9 cellular contexts compared by ENCODE assay signal in genomic region chr12:106583578-106584103, GRCh38. TPM values are rescaled to one million over a fixed set of nuclear protein-coding genes. Genes with fewer than 3 reads are reported as not detected.
A peak's percentile ranks its signal among the peaks of the same experiment; 100 is the strongest.
DNase-seq lines count a peak whose midpoint lies in the region; ATAC-seq, FAIRE-seq and TF ChIP-seq lines count a peak whose summit lies in the region.
"Had no signal": no experiment of that assay in that cellular context is flagged by ENCODE, and none has a peak within 500 bp of the region (broad histone marks: within the 10 kb centered on the region; RNA-seq: fewer than 3 reads in every experiment).

No MANE protein-coding gene starts in this region.

- H3K4me3 ChIP-seq in left ventricle myocardium inferior (peak overlapping the region; percentile 61), astrocyte (ENCODE audit: insufficient read depth, low read depth, low read length) (peak overlapping the region; percentile 33), upper lobe of left lung (peak overlapping the region in 3 of 4 donors; percentile 21 to 42 (median 30)), Karpas-422 (ENCODE audit: low read length) (no peak overlapping the region)

- H3K9me2 ChIP-seq in Karpas-422 (replicated peaks; ENCODE audit: insufficient read depth, low read length): no peaks in the 10 kb centered on the region

- H3K27me3 Mint-ChIP-seq in astrocyte (ENCODE audit: low read depth, unreplicated experiment): peaks cover 87% of the 10 kb centered on the region

- TF ChIP-seq EP300 in upper lobe of left lung (IDR thresholded peaks at IDR 0.05): no peak

- H3K36me3 ChIP-seq in left ventricle myocardium inferior (no peaks in the 10 kb centered on the region), astrocyte (ENCODE audit: insufficient read depth, low read length) (no peaks in the 10 kb centered on the region), upper lobe of left lung (no peaks in the 10 kb centered on the region), Karpas-422 (ENCODE audit: insufficient read depth, low read length) (no peaks in the 10 kb centered on the region)

- H3K9me3 ChIP-seq in left ventricle myocardium inferior (replicated peaks) (no peaks in the 10 kb centered on the region), astrocyte (ENCODE audit: insufficient read depth, low read depth, low read length) (no peaks in the 10 kb centered on the region), upper lobe of left lung (no peaks in the 10 kb centered on the region), Karpas-422 (ENCODE audit: low read length) (no peaks in the 10 kb centered on the region)

- no peak for DNase-seq in left ventricle myocardium inferior
- no peak for DNase-seq in cardiac septum (ENCODE audit: low spot score)
- no peak for DNase-seq in astrocyte (ENCODE audit: low read depth)
- DNase-seq in left kidney (ENCODE audit: low read depth, low spot score): peak; percentile 70
- DNase-seq in upper lobe of left lung: peak in 1 of 2 donors; percentile 84
- no peak for DNase-seq in Karpas-422

- peak overlapping the region; percentile 71 for H3K4me3 Mint-ChIP-seq in astrocyte (ENCODE audit: unreplicated experiment)
- H3K4me3 Mint-ChIP-seq: dendritic cell treated with granulocyte-macrophage colony-stimulating factor and Interleukin-4, amounts not matched to agents 40 ng/mL and 50 ng/mL, for 4 days had no signal

- TF ChIP-seq CTCF in left ventricle myocardium inferior (IDR thresholded peaks at IDR 0.05; ENCODE audit: borderline replicate concordance): no peak
- no peak for TF ChIP-seq CTCF in astrocyte (IDR thresholded peaks at IDR 0.05; ENCODE audit: insufficient read depth, low read depth, low read length)
- TF ChIP-seq CTCF in upper lobe of left lung (IDR thresholded peaks at IDR 0.05): no peak

- H2AFZ ChIP-seq in astrocyte (ENCODE audit: low read depth, low read length) (no peak overlapping the region), Karpas-422 (ENCODE audit: low read length) (no peak overlapping the region)

- H3K79me2 ChIP-seq in astrocyte (ENCODE audit: insufficient read depth, low read length) (no peaks in the 10 kb centered on the region), Karpas-422 (ENCODE audit: low read length) (no peaks in the 10 kb centered on the region)

- H3K36me3 Mint-ChIP-seq in astrocyte (ENCODE audit: low read depth, unreplicated experiment): peaks cover 4% of the 10 kb centered on the region

- no peak for ATAC-seq in upper lobe of left lung (ENCODE audit: low FRiP score in 2 of 2)
- no peak for ATAC-seq in GM19351 (IDR thresholded peaks at IDR 0.05; ENCODE audit: unreplicated experiment)
- ATAC-seq in GM21717 (IDR thresholded peaks at IDR 0.05; ENCODE audit: unreplicated experiment): no peak

- peaks cover 16% of the 10 kb centered on the region for H4K20me1 ChIP-seq in astrocyte (ENCODE audit: insufficient read depth, low read length)
- H4K20me1 ChIP-seq in Karpas-422 (ENCODE audit: insufficient read depth, low read depth, low read length): no peaks in the 10 kb centered on the region

- 3% methylated on average over 30 to 50 of the region's 50 CpGs for WGBS in upper lobe of left lung, 2 donors

- peak overlapping the region; percentile 81 for H3K4me2 ChIP-seq in astrocyte (ENCODE audit: low read length)
- H3K4me2 ChIP-seq in Karpas-422 (ENCODE audit: low read depth, low read length, poor library complexity, severe bottlenecking): no peak overlapping the region

- FAIRE-seq in astrocyte (lab: Jason Lieb, UNC): no peak

- peaks cover 9% of the 10 kb centered on the region for H3K9me3 Mint-ChIP-seq in astrocyte (ENCODE audit: unreplicated experiment)
- H3K9me3 Mint-ChIP-seq: dendritic cell treated with granulocyte-macrophage colony-stimulating factor and Interleukin-4, amounts not matched to agents 40 ng/mL and 50 ng/mL, for 4 days had no signal

- intact Hi-C loops in left ventricle myocardium inferior (cut with micrococcal nuclease) (no loop called here), cardiac septum (cut with DNase I) (no loop called here)

- TF ChIP-seq POLR2A in upper lobe of left lung (IDR thresholded peaks at IDR 0.05): no peak

- H3K4me1 ChIP-seq in left ventricle myocardium inferior: peaks cover 73% of the 10 kb centered on the region
- H3K4me1 ChIP-seq in astrocyte (ENCODE audit: insufficient read depth, low read length): peaks cover 10% of the 10 kb centered on the region
- peaks cover 17 to 65% (median 40%) of the 10 kb centered on the region in 4 donors for H3K4me1 ChIP-seq in upper lobe of left lung
- H3K4me1 ChIP-seq in Karpas-422 (ENCODE audit: low read length): no peaks in the 10 kb centered on the region

- no peak overlapping the region for H3K9ac ChIP-seq in astrocyte (ENCODE audit: low read length)
- H3K9ac ChIP-seq in Karpas-422 (ENCODE audit: low read length): no peak overlapping the region

- H3K27ac ChIP-seq in left ventricle myocardium inferior (replicated peaks): no peak overlapping the region
- H3K27ac ChIP-seq in astrocyte (ENCODE audit: low read depth, low read length): no peak overlapping the region
- H3K27ac ChIP-seq in upper lobe of left lung: no peak overlapping the region
- H3K27ac ChIP-seq in Karpas-422 (ENCODE audit: low read length): no peak overlapping the region

- no peak overlapping the region for H3K27ac Mint-ChIP-seq in astrocyte (ENCODE audit: unreplicated experiment)
- H3K27ac Mint-ChIP-seq: dendritic cell treated with granulocyte-macrophage colony-stimulating factor and Interleukin-4, amounts not matched to agents 40 ng/mL and 50 ng/mL, for 4 days had no signal

- H3K27me3 ChIP-seq in left ventricle myocardium inferior (ENCODE audit: low read depth): peaks cover 100% of the 10 kb centered on the region
- H3K27me3 ChIP-seq in astrocyte (ENCODE audit: insufficient read depth, low read length): peaks cover 86% of the 10 kb centered on the region
- H3K27me3 ChIP-seq in upper lobe of left lung: peaks cover 4 to 72% (median 45%) of the 10 kb centered on the region in 4 donors
- H3K27me3 ChIP-seq in Karpas-422 (ENCODE audit: low read length): no peaks in the 10 kb centered on the region

- H3K4me1 Mint-ChIP-seq in astrocyte (ENCODE audit: low read depth, unreplicated experiment): peaks cover 5% of the 10 kb centered on the region

RNA-seq across cellular contexts. Expression of gene RFX4, which starts 0.8 kb away (rescaled TPM):
- not detected for total RNA-seq in left ventricle myocardium inferior
- total RNA-seq in cardiac septum: not detected
- 0.07 TPM in 1 of 2 replicates, not detected in the other for total RNA-seq in astrocyte
- total RNA-seq in upper lobe of left lung: not detected
- total RNA-seq in Karpas-422 (2014; rRNA removed; shearing (Covaris generic); ENCODE audit: low replicate concordance): not detected in 2 replicates
